Comparison of ENCODE assay signal across 8 cellular contexts in genomic region chr5:134289509-134290113, GRCh38.
DNase-seq lines count a peak whose midpoint lies in the region; ATAC-seq, FAIRE-seq and TF ChIP-seq lines count a peak whose summit lies in the region.

No MANE protein-coding gene starts in this region.

- intact Hi-C loops in GM12878 (cut with micrococcal nuclease; ENCODE audit: unreplicated experiment) (loop anchor here (1.0 kb wide), 2 partner anchors 105 to 250 kb away; no protein-coding TSS in a partner anchor), gastrocnemius medialis (cut with DNase I; ENCODE audit: low total_unique reads) (loop anchor here (1.0 to 5.0 kb wide), 5 partner anchors 47 to 250 kb away; no protein-coding TSS in a partner anchor)

- H3K79me2 ChIP-seq in GM12878 (ENCODE audit: control insufficient read depth, insufficient read depth, low read length) = no peaks in the 10 kb centered on the region

- TF ChIP-seq EP300 in GM12878 (IDR thresholded peaks at IDR 0.05; ENCODE audit: borderline replicate concordance in 1 of 2, control insufficient read depth in 1 of 2, low read depth in 2 of 2, low read length in 2 of 2) = no peak

- H3K27me3 ChIP-seq in SJSA1 (replicated peaks) (no peaks in the 10 kb centered on the region), GM12878 (replicated peaks in 1 of 2; ENCODE audit: control insufficient read depth in 2 of 2, insufficient read depth in 2 of 2, low read length in 1 of 2) (no peaks in the 10 kb centered on the region), gastrocnemius medialis (no peaks in the 10 kb centered on the region)

- H3K4me1 ChIP-seq in SJSA1 (replicated peaks) (no peaks in the 10 kb centered on the region), GM12878 (ENCODE audit: control insufficient read depth, insufficient read depth, low read length) (no peaks in the 10 kb centered on the region), gastrocnemius medialis (no peaks in the 10 kb centered on the region)

- SMC1A ChIA-PET in GM12878 (lab: Charles Lee; ENCODE audit: uncharacterized antibody, unreplicated experiment) = interaction anchor here (0.6 to 7.1 kb wide), 14 partner anchors 10 to 372 kb away, joined by 3 to 91 read pairs (median 6); no protein-coding TSS in a partner anchor

- no peak overlapping the region for H3K27ac ChIP-seq in SJSA1
- no peak overlapping the region for H3K27ac ChIP-seq in GM12878 (ENCODE audit: control insufficient read depth, insufficient read depth)
- H3K27ac ChIP-seq in gastrocnemius medialis = no peak overlapping the region

- H3K9me3 ChIP-seq in SJSA1 (replicated peaks) = 0 out of 2 replicates have a peak, but pooled peaks cover 5% of the 10 kb centered on the region
- H3K9me3 ChIP-seq in GM12878 (replicated peaks; ENCODE audit: control insufficient read depth, insufficient read depth, low read length) = no peaks in the 10 kb centered on the region
- H3K9me3 ChIP-seq in gastrocnemius medialis = no peaks in the 10 kb centered on the region

- WGBS in GM12878 (ENCODE audit: insufficient coverage, insufficient replicate concordance, low lambda C conversion rate, missing lambda C conversion rate) = 53% methylated on average over 7 of the region's 7 CpGs

- DNase-seq in DMS79 treated with DMSO at 0.1 percent for 48 hours (lab: John Stamatoyannopoulos, UW) (peak; percentile 18), DMS79 (lab: John Stamatoyannopoulos, UW) (no peak), Kasumi-1 (lab: John Stamatoyannopoulos, UW) (peak; percentile 60 to 77), SJSA1 (ENCODE audit: low read depth in 1 of 2, low spot score in 2 of 2) (peak; percentile 72 to 73), GM12878 (ENCODE audit: low read depth, low spot score) (peak; percentile 24), hypothalamus (lab: John Stamatoyannopoulos, UW) (peak in 29 of 51 donors; percentile 1 to 70 (median 23)), gastrocnemius medialis (peak; percentile 30 to 39)

- no peak overlapping the region for H3K9ac ChIP-seq in GM12878 (ENCODE audit: control insufficient read depth, insufficient read depth, low read length)

- peak; percentile 94 for TF ChIP-seq RAD21 in GM12878 (IDR thresholded peaks at IDR 0.05; ENCODE audit: insufficient read depth, low read depth, low read length)

- no peak overlapping the region for H2AFZ ChIP-seq in GM12878 (ENCODE audit: control insufficient read depth, low read depth, low read length)

- H3K36me3 ChIP-seq in SJSA1 = no peaks in the 10 kb centered on the region
- no peaks in the 10 kb centered on the region for H3K36me3 ChIP-seq in GM12878 (ENCODE audit: control insufficient read depth in 2 of 2, insufficient read depth in 2 of 2, low read length in 1 of 2)
- no peaks in the 10 kb centered on the region for H3K36me3 ChIP-seq in gastrocnemius medialis

- no peaks in the 10 kb centered on the region for H4K20me1 ChIP-seq in GM12878 (ENCODE audit: control insufficient read depth, insufficient read depth)

- CTCF ChIA-PET in GM12878 (lab: Yijun Ruan, JAX) = interaction anchor here (0.8 to 3.7 kb wide), 22 partner anchors 10 to 262 kb away, joined by 3 to 99 read pairs (median 4); partner anchors contain the start of gene PPP2CA

- in situ Hi-C loops in GM12878 (cut with MboI) = loop anchor here (5.0 kb wide), 2 partner anchors 102 to 262 kb away; no protein-coding TSS in a partner anchor
- in situ Hi-C loops in gastrocnemius medialis (cut with MboI; ENCODE audit: low sequenced_read_pairs in 4 of 4) = loop anchor here in 3 of 4 donors (5.0 kb wide), 1 partner anchor 102 kb away; no protein-coding TSS in a partner anchor

- BruUV-seq in GM12878 (replicated peaks; lab: Mats Ljungman, UMichigan) = no TSS peak

- H3K4me2 ChIP-seq in GM12878 (ENCODE audit: control insufficient read depth, insufficient read depth) = no peak overlapping the region

- H3K4me3 ChIP-seq in SJSA1 (no peak overlapping the region), GM12878 (no peak overlapping the region), gastrocnemius medialis (no peak overlapping the region)

- RAD21 ChIA-PET in GM12878 (lab: Charles Lee; ENCODE audit: unreplicated experiment) = interaction anchor here (0.9 to 2.3 kb wide), 10 partner anchors 10 to 368 kb away, joined by 3 to 26 read pairs (median 4); partner anchors contain the start of gene PPP2CA

- TF ChIP-seq POLR2A in GM12878 (IDR thresholded peaks at IDR 0.05; ENCODE audit: low read depth, low read length) (no peak), gastrocnemius medialis (IDR thresholded peaks at IDR 0.05) (no peak)

- FAIRE-seq in GM12878 (lab: Jason Lieb, UNC) = peak; percentile 88

- peak; percentile 96 for ATAC-seq in GM12878
- peak; percentile 92 to 99 for ATAC-seq in gastrocnemius medialis
- ATAC-seq in HG02571 (IDR thresholded peaks at IDR 0.05; ENCODE audit: unreplicated experiment) = no peak

- POLR2A ChIA-PET in GM12878 (lab: Charles Lee) = no interaction called here

- TF ChIP-seq CTCF in GM12878 (IDR thresholded peaks at IDR 0.05 in 2 of 3, conservative IDR thresholded peaks at IDR 0.05 in 1 of 3; ENCODE audit: control insufficient read depth in 2 of 3, extremely low read depth in 1 of 3, insufficient read depth in 1 of 3, low read depth in 3 of 3, low read length in 3 of 3) (peak; percentile 61 to 84 (median 63)), gastrocnemius medialis (IDR thresholded peaks at IDR 0.05 in 4 of 5, conservative IDR thresholded peaks at IDR 0.05 in 1 of 5) (peak; percentile 65 to 83 (median 68))

TF ChIP-seq in GM12878, 131 proteins besides CTCF, POLR2A, EP300 and RAD21:
- TF ChIP-seq SMC3 (IDR thresholded peaks at IDR 0.05; ENCODE audit: borderline replicate concordance, low read length) (peak; percentile 95), HDGF (IDR thresholded peaks at IDR 0.05) (no peak), YY1 (IDR thresholded peaks at IDR 0.05; ENCODE audit: low read depth, low read length) (0 out of 2 replicates have a peak, but pooled peaks have one; percentile 50), NR2C1 (IDR thresholded peaks at IDR 0.05) (0 out of 2 replicates have a peak, but pooled peaks have one; percentile 50), NR2F1 (conservative IDR thresholded peaks at IDR 0.05) (peak; percentile 97)
